Comparison of ENCODE assay signal across 28 cellular contexts in the genomic region with DNA sequence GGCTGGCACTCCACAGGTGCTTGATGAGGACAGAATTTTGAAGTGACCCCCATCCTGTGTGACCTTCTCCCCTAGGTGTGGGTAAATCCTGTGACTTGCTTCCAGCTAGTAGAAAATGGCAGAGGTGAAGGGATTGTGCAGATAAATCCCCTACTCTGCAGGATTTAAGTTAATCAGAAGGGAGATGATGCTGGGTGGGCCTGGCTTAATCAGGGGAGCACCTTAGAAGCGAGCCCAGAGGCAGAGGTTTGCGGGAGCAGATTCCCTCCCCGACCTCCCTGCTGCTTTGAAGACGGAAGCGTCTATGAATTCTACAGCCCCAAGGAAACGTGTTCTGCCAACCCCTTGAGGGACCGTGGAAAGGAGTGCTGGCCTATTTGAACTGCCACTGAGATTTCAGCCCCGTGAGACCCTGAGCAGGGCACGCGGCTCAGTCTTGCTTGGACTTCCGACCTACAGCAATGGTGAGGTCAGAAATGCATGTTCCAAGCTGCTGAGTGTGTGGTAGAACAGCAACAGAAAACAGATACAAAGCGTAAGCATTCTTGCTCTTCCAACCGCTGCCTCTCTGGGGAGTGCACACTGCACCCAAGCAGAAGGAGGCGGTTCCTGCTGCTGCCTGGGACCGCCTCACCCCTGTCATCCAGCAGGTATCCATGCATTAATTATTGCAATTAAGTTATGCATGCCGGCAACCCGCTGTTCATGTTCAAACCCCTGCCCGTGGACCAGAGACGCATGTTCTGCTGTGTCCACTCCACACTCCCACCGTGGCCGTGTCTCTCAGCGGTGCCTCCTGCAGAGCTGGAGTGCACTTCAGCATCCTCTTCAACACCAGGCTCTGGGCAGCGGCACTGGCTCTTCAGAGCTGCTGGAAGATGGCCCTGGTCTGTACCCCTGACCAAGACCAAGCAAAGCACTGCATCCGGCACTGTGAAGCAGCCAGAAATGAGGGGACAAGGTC. TPM values are rescaled to one million over a fixed set of nuclear protein-coding genes. Genes with fewer than 3 reads are reported as not detected.
A peak's percentile ranks its signal among the peaks of the same experiment; 100 is the strongest.
DNase-seq lines count a peak whose midpoint lies in the region; ATAC-seq and TF ChIP-seq lines count a peak whose summit lies in the region.
"Had no signal": no experiment of that assay in that cellular context is flagged by ENCODE, and none has a peak within 500 bp of the region (broad histone marks: within the 10 kb centered on the region; RNA-seq: fewer than 3 reads in every experiment).

No MANE protein-coding gene starts in this region.

- no peak for ATAC-seq in Right ventricle myocardium inferior
- no peak for ATAC-seq in Right ventricle myocardium superior (ENCODE audit: poor library complexity)
- no peak for ATAC-seq in HG03045 (IDR thresholded peaks at IDR 0.05; ENCODE audit: unreplicated experiment)
- no peak for ATAC-seq in GM19452 (IDR thresholded peaks at IDR 0.05; ENCODE audit: unreplicated experiment)
- ATAC-seq: activated naive CD8-positive, alpha-beta T cell treated with anti-CD3 and anti-CD28 coated beads, Interleukin-2, amount 50 U/mL, for 24 hours; activated T-cell treated with anti-CD3 and anti-CD28 coated beads, Interleukin-2, amount 50 U/mL, for 4 hours had no signal

- H3K4me3 ChIP-seq in sigmoid colon: no peak overlapping the region

- no peak for TF ChIP-seq CTCF in sigmoid colon (IDR thresholded peaks at IDR 0.05)

- DNase-seq in Right ventricle myocardium inferior (ENCODE audit: missing footprints) (peak; percentile 47), Right ventricle myocardium superior (no peak), NCI-H345 treated with DMSO at 0.1 percent for 48 hours (lab: John Stamatoyannopoulos, UW; ENCODE audit: unreplicated experiment) (peak; percentile 19), left kidney (ENCODE audit: low read depth, low spot score) (peak; percentile 63), sigmoid colon (no peak)
- DNase-seq: activated CD4-positive, CD25-positive, alpha-beta regulatory T cell; activated naive CD4-positive, alpha-beta T cell; activated naive CD8-positive, alpha-beta T cell treated with anti-CD3 and anti-CD28 coated beads, Interleukin-2, amount 50 U/mL, for 24 hours; activated T-cell treated with anti-CD3 and anti-CD28 coated beads, Interleukin-2, amount 50 U/mL, for 4 hours; COR-L47; cortex of kidney; effector memory CD4-positive, alpha-beta T cell; GDM1; immature natural killer cell; KBM-7; left cardiac atrium; NCI-H1694; NCI-H2227 treated with DMSO at 0.1 percent for 48 hours; NCI-H82; OCI-M1; SK-N-SH; stimulated activated CD4-positive, alpha-beta T cell treated with anti-CD3 and anti-CD28 coated beads, Interleukin-15, amount 100 ng/mL, for 24 hours; stimulated activated CD4-positive, alpha-beta T cell treated with anti-CD3 and anti-CD28 coated beads, Interleukin-4, amount 100 ng/mL, for 4 hours; trophoblast cell had no signal

- no peak for TF ChIP-seq EP300 in sigmoid colon (IDR thresholded peaks at IDR 0.05)

- H3K36me3 ChIP-seq in sigmoid colon: no peaks in the 10 kb centered on the region

- no peaks in the 10 kb centered on the region for H3K9me3 ChIP-seq in sigmoid colon
- H3K9me3 ChIP-seq: SK-N-SH had no signal

- intact Hi-C loops in Right ventricle myocardium inferior (cut with DNase I): no loop called here
- intact Hi-C loops in Right ventricle myocardium superior (cut with DNase I): no loop called here
- intact Hi-C loops in sigmoid colon (cut with DNase I): no loop called here

- 71 to 75% methylated on average over 24 of the region's 24 CpGs for WGBS in sigmoid colon, 2 donors

- H3K27ac ChIP-seq in sigmoid colon: no peak overlapping the region
- H3K27ac ChIP-seq: C4-2B, epithelial cell of prostate had no signal

- TF ChIP-seq POLR2A in sigmoid colon (IDR thresholded peaks at IDR 0.05): no peak

- no peaks in the 10 kb centered on the region for H3K4me1 ChIP-seq in sigmoid colon

- peaks cover 0 to 4% (median 0%) of the 10 kb centered on the region in 3 donors for H3K27me3 ChIP-seq in sigmoid colon

RNA-seq across cellular contexts. Expression of a gene that starts 54.6 kb away (rescaled TPM):
- total RNA-seq in Right ventricle myocardium inferior (91.1 TPM), Right ventricle myocardium superior (89.0 TPM), sigmoid colon (10 to 100 TPM; 26.7 to 49.0 (median 31.4) TPM)
- polyA plus RNA-seq in sigmoid colon: 10 to 100 TPM; 27.6 to 50.8 (median 38.4) TPM

Comparison
In these comparisons a context has a peak if more than half of its experiments do, and no peak if none do; other contexts are left out.
1. DNase-seq: peak in Right ventricle myocardium inferior (single experiment), NCI-H345 treated with DMSO at 0.1 percent for 48 hours (single experiment) and left kidney (single experiment); none in Right ventricle myocardium superior (single experiment) and sigmoid colon (single experiment).